ENCODE assay signal across 25 cellular contexts in genomic region chr20:60586417-60587105, GRCh38.
A peak's percentile ranks its signal among the peaks of the same experiment; 100 is the strongest.
DNase-seq lines count a peak whose midpoint lies in the region; ATAC-seq, FAIRE-seq and TF ChIP-seq lines count a peak whose summit lies in the region.
"Had no signal": no experiment of that assay in that cellular context is flagged by ENCODE, and none has a peak within 500 bp of the region (broad histone marks: within the 10 kb centered on the region; RNA-seq: fewer than 3 reads in every experiment).

No MANE protein-coding gene starts in this region.

- 7 to 36% methylated on average over 3 to 7 of the region's 10 CpGs for WGBS in gastroesophageal sphincter (ENCODE audit: low coverage in 1 of 2), 2 donors

- no peak for TF ChIP-seq POLR2A in gastroesophageal sphincter (IDR thresholded peaks at IDR 0.05)
- no peak for TF ChIP-seq POLR2A in gastrocnemius medialis (IDR thresholded peaks at IDR 0.05)
- no peak for TF ChIP-seq POLR2A in erythroblast (IDR thresholded peaks at IDR 0.05; ENCODE audit: low read length)

- peak; percentile 25 for ATAC-seq in gastroesophageal sphincter
- ATAC-seq in gastrocnemius medialis, result peak; percentile 42 to 49
- ATAC-seq: activated T-cell treated with anti-CD3 and anti-CD28 coated beads, Interleukin-2, amount 50 U/mL, for 4 hours; HCT116 had no signal

- in situ Hi-C loops in gastrocnemius medialis (cut with MboI; ENCODE audit: low sequenced_read_pairs in 4 of 4), result no loop called here

- no peak for FAIRE-seq in frontal cortex (lab: Jason Lieb, UNC)
- FAIRE-seq: islet of Langerhans had no signal

- TF ChIP-seq CTCF in gastroesophageal sphincter (IDR thresholded peaks at IDR 0.05), result no peak
- TF ChIP-seq CTCF in gastrocnemius medialis (IDR thresholded peaks at IDR 0.05 in 4 of 5, conservative IDR thresholded peaks at IDR 0.05 in 1 of 5), result no peak

- H3K4me1 ChIP-seq in gastroesophageal sphincter, result peaks cover 0 to 10% (median 0%) of the 10 kb centered on the region in 3 donors
- no peaks in the 10 kb centered on the region for H3K4me1 ChIP-seq in gastrocnemius medialis
- H3K4me1 ChIP-seq: psoas muscle, SJCRH30, testis had no signal

- H3K27me3 ChIP-seq in gastroesophageal sphincter (peaks cover 14% of the 10 kb centered on the region), gastrocnemius medialis (no peaks in the 10 kb centered on the region)
- H3K27me3 ChIP-seq: testis had no signal

- intact Hi-C loops in gastrocnemius medialis (cut with DNase I; ENCODE audit: low total_unique reads), result no loop called here

- TF ChIP-seq EP300 in gastroesophageal sphincter (IDR thresholded peaks at IDR 0.05), result no peak

- no peak overlapping the region for H3K4me3 ChIP-seq in gastroesophageal sphincter
- H3K4me3 ChIP-seq in gastrocnemius medialis, result no peak overlapping the region
- H3K4me3 ChIP-seq: lung, psoas muscle, SJCRH30, testis had no signal

- H3K9me3 ChIP-seq in gastroesophageal sphincter, result no peaks in the 10 kb centered on the region
- no peaks in the 10 kb centered on the region for H3K9me3 ChIP-seq in gastrocnemius medialis
- H3K9me3 ChIP-seq: neutrophil, psoas muscle, SJCRH30, testis had no signal

- H3K36me3 ChIP-seq in gastroesophageal sphincter (no peaks in the 10 kb centered on the region), gastrocnemius medialis (no peaks in the 10 kb centered on the region)
- H3K36me3 ChIP-seq: neutrophil, SJCRH30 had no signal

- DNase-seq in NCI-H146 (lab: John Stamatoyannopoulos, UW) (peak; percentile 78), NCI-H69 (lab: John Stamatoyannopoulos, UW) (peak; percentile 94), gastrocnemius medialis (no peak), erythroblast (lab: John Stamatoyannopoulos, UW) (no peak), LoVo (ENCODE audit: low spot score) (no peak), frontal cortex (ENCODE audit: low spot score in 2 of 2) (no peak)
- DNase-seq: activated CD4-positive, alpha-beta T cell treated with anti-CD3 and anti-CD28 coated beads for 4 hours; activated naive CD4-positive, alpha-beta T cell; activated T-cell treated with anti-CD3 and anti-CD28 coated beads, Interleukin-2, amount 50 U/mL, for 4 hours; amniotic stem cell; CD4-positive, alpha-beta T cell; dermis blood vessel endothelial cell; hippocampal formation; NCI-H2107; NCI-H526; stimulated activated CD4-positive, alpha-beta T cell treated with anti-CD3 and anti-CD28 coated beads, Interleukin-4, amount 100 ng/mL, for 1 hour; stimulated activated naive CD4-positive, alpha-beta T cell; testis had no signal

- H3K27ac ChIP-seq in gastroesophageal sphincter (no peak overlapping the region), gastrocnemius medialis (no peak overlapping the region)
- H3K27ac ChIP-seq: neutrophil, psoas muscle, SJCRH30, testis had no signal

Comparison
In these comparisons a context has a peak if more than half of its experiments do, and no peak if none do; other contexts are left out.
1. DNase-seq: peak in NCI-H146 (single experiment) and NCI-H69 (single experiment); none in gastrocnemius medialis (0 of 2), erythroblast (0 of 2), LoVo (single experiment) and frontal cortex (0 of 2).